12 cellular contexts compared by ENCODE assay signal in the genomic region with DNA sequence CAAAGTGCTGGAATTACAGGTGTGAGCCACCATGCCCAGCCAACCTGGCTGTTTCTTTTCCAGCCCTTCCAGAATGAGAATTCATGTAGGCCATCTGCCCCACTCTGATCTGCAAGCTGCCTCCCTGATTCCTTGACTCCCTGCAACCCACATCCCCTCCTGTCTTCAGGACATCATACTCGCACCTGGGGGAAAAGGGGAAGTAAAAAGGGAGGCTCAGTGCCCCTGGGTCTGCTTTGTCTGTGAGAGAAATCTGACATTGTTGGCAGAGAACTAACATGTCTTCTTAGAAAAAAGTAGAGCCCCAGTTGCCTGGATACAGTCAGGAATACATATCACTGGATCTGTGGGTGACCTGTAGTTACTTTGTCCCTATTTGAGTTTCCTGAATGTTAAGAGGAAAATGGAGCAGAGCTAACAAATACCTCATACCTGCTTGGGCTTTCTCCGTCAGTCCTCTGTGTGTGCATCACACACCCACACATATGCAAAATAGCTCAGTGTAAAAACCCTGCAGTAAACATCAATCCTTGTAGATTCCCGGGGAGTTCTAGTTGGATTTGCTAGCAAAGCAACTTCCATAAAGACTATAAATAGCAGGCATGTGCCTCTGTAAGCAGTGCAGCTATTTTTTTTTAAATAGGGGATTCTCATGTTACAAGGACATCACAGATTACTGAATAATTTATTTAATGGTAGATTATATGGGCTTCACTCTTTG.
DNase-seq lines count a peak whose midpoint lies in the region; ATAC-seq, FAIRE-seq and TF ChIP-seq lines count a peak whose summit lies in the region.
"Had no signal": no experiment of that assay in that cellular context is flagged by ENCODE, and none has a peak within 500 bp of the region (broad histone marks: within the 10 kb centered on the region; RNA-seq: fewer than 3 reads in every experiment).

No MANE protein-coding gene starts in this region.

- no peak for FAIRE-seq in small intestine (lab: Jason Lieb, UNC)
- FAIRE-seq: keratinocyte had no signal

- no peak overlapping the region for H3K9ac ChIP-seq in endocrine pancreas (ENCODE audit: control insufficient read depth, insufficient read depth, low read length)

- TF ChIP-seq CTCF in omental fat pad (IDR thresholded peaks at IDR 0.05) (no peak), body of pancreas (IDR thresholded peaks at IDR 0.05) (no peak)

- 23 to 34% (median 24%) methylated on average over 3 of the region's 3 CpGs for WGBS in small intestine, 3 donors
- 61 to 63% methylated on average over 3 of the region's 3 CpGs for WGBS in body of pancreas, 2 donors

- peaks cover 6% of the 10 kb centered on the region for H3K4me1 ChIP-seq in endocrine pancreas (ENCODE audit: control insufficient read depth, insufficient read depth, low read length)
- H3K4me1 ChIP-seq in small intestine (ENCODE audit: control insufficient read depth in 2 of 2, insufficient read depth in 1 of 2, low read depth in 1 of 2, low read length in 1 of 2) = peaks cover 8 to 15% of the 10 kb centered on the region in 2 donors
- H3K4me1 ChIP-seq in body of pancreas = no peaks in the 10 kb centered on the region
- H3K4me1 ChIP-seq: upper lobe of left lung had no signal

- H3K4me3 ChIP-seq in endocrine pancreas (ENCODE audit: control insufficient read depth, insufficient read depth, low read length) (peak overlapping the region; percentile 1), small intestine (ENCODE audit: low read depth in 1 of 2, low read length in 2 of 2) (no peak overlapping the region), body of pancreas (no peak overlapping the region)
- H3K4me3 ChIP-seq: upper lobe of left lung had no signal

- no peaks in the 10 kb centered on the region for H3K36me3 ChIP-seq in endocrine pancreas (ENCODE audit: control insufficient read depth, insufficient read depth, low read length)
- H3K36me3 ChIP-seq in small intestine (ENCODE audit: control insufficient read depth in 2 of 2, insufficient read depth in 2 of 2, low read length in 2 of 2) = no peaks in the 10 kb centered on the region
- no peaks in the 10 kb centered on the region for H3K36me3 ChIP-seq in body of pancreas (replicated peaks in 1 of 2; ENCODE audit: insufficient read depth in 1 of 2, low read depth in 2 of 2)
- H3K36me3 ChIP-seq: upper lobe of left lung had no signal

- no peaks in the 10 kb centered on the region for H3K27me3 ChIP-seq in endocrine pancreas (ENCODE audit: control insufficient read depth, insufficient read depth, low read length)
- H3K27me3 ChIP-seq in small intestine (ENCODE audit: control insufficient read depth in 2 of 2, insufficient read depth in 2 of 2, low read length in 2 of 2) = no peaks in the 10 kb centered on the region
- no peaks in the 10 kb centered on the region for H3K27me3 ChIP-seq in body of pancreas
- H3K27me3 ChIP-seq: upper lobe of left lung had no signal

- H3K9me3 ChIP-seq in endocrine pancreas (ENCODE audit: control insufficient read depth, low read length) (no peaks in the 10 kb centered on the region), small intestine (ENCODE audit: control insufficient read depth, low read depth) (no peaks in the 10 kb centered on the region), body of pancreas (no peaks in the 10 kb centered on the region)
- H3K9me3 ChIP-seq: upper lobe of left lung had no signal

- H3K27ac ChIP-seq in small intestine (ENCODE audit: low read depth in 1 of 2, low read length in 1 of 2) (peak overlapping the region; percentile 1 to 58), body of pancreas (no peak overlapping the region)
- H3K27ac ChIP-seq: upper lobe of left lung had no signal

- intact Hi-C loops in body of pancreas (cut with DNase I) = no loop called here

- no peak for TF ChIP-seq POLR2A in body of pancreas (IDR thresholded peaks at IDR 0.05)

- DNase-seq in NCI-H2227 (lab: John Stamatoyannopoulos, UW; ENCODE audit: unreplicated experiment) = peak; percentile 14
- no peak for DNase-seq in NCI-H2227 treated with DMSO at 0.1 percent for 48 hours (lab: John Stamatoyannopoulos, UW)
- peak; percentile 30 for DNase-seq in small intestine
- DNase-seq in effector CD4-positive, alpha-beta T cell = no peak
- no peak for DNase-seq in omental fat pad (ENCODE audit: low spot score)
- DNase-seq in body of pancreas = no peak
- DNase-seq: ACHN; activated CD4-positive, alpha-beta T cell treated with anti-CD3 and anti-CD28 coated beads, Interleukin-2, amount 50 U/mL, for 48 hours; upper lobe of left lung had no signal

- ATAC-seq in HG03565 (IDR thresholded peaks at IDR 0.05; ENCODE audit: unreplicated experiment) (peak; percentile 46), omental fat pad (ENCODE audit: low FRiP score) (no peak), body of pancreas (no peak)

Comparison
In these comparisons a context has a peak if more than half of its experiments do, and no peak if none do; other contexts are left out.
1. DNase-seq: peak in NCI-H2227 (single experiment) and small intestine (single experiment); none in NCI-H2227 treated with DMSO at 0.1 percent for 48 hours (single experiment), effector CD4-positive, alpha-beta T cell (single experiment), omental fat pad (single experiment) and body of pancreas (0 of 4).
2. H3K27ac ChIP-seq: peak in small intestine (2 of 2); none in body of pancreas (0 of 4).